In genomic region chr4:109703664-109704351, GRCh38 we compare ENCODE assay signal across 8 cellular contexts. TPM values are rescaled to one million over a fixed set of nuclear protein-coding genes. Genes with fewer than 3 reads are reported as not detected.
A peak's percentile ranks its signal among the peaks of the same experiment; 100 is the strongest.
DNase-seq lines count a peak whose midpoint lies in the region; ATAC-seq and TF ChIP-seq lines count a peak whose summit lies in the region.

No MANE protein-coding gene starts in this region.

- peak overlapping the region; percentile 75 for H2AFZ ChIP-seq in KMS-11 (ENCODE audit: low read depth)

- H3K9ac ChIP-seq in KMS-11, result peak overlapping the region; percentile 68; the same call in 1 of the 2 replicates

- ATAC-seq in foreskin keratinocyte, result no peak
- no peak for ATAC-seq in GM19324 (IDR thresholded peaks at IDR 0.05; ENCODE audit: low FRiP score, unreplicated experiment)

- no peaks in the 10 kb centered on the region for H3K27me3 ChIP-seq in KMS-11 (ENCODE audit: insufficient read depth, low read depth)
- H3K27me3 ChIP-seq in thymus (ENCODE audit: control insufficient read depth, insufficient read depth), result no peaks in the 10 kb centered on the region
- H3K27me3 ChIP-seq in foreskin keratinocyte, result no peaks in the 10 kb centered on the region

- WGBS in thymus, result 15% methylated on average over 11 of the region's 11 CpGs

- peaks cover 1% of the 10 kb centered on the region for H3K9me3 ChIP-seq in thymus (ENCODE audit: control insufficient read depth)

- H3K79me2 ChIP-seq in KMS-11 (ENCODE audit: insufficient read depth, low read depth), result peaks cover 34% of the 10 kb centered on the region

- TF ChIP-seq CTCF in C4-2B (conservative IDR thresholded peaks at IDR 0.05) (no peak), KMS-11 (conservative IDR thresholded peaks at IDR 0.05; ENCODE audit: low read depth, low read length) (no peak), astrocyte of the cerebellum (IDR thresholded peaks at IDR 0.05; ENCODE audit: low read depth, low read length, missing control alignments) (no peak), foreskin keratinocyte (conservative IDR thresholded peaks at IDR 0.05) (no peak)

- H3K4me1 ChIP-seq in KMS-11 (ENCODE audit: low read depth, poor library complexity, severe bottlenecking) (peaks cover 80% of the 10 kb centered on the region), thymus (ENCODE audit: control insufficient read depth, insufficient read depth, low read length) (peaks cover 11% of the 10 kb centered on the region), foreskin keratinocyte (peaks cover 4% of the 10 kb centered on the region)

- H3K36me3 ChIP-seq in KMS-11 (ENCODE audit: insufficient read depth) (peaks cover 3% of the 10 kb centered on the region; the same call in 1 of the 2 replicates), thymus (ENCODE audit: control insufficient read depth, insufficient read depth) (peaks cover 5% of the 10 kb centered on the region)

- H3K4me3 ChIP-seq in KMS-11 (IDR thresholded peaks at IDR 0.05; ENCODE audit: insufficient read depth, low read depth, low read length), result no peak overlapping the region
- H3K4me3 ChIP-seq in astrocyte of the cerebellum (ENCODE audit: low read depth, low read length), result peak overlapping the region; percentile 66
- peak overlapping the region; percentile 82 for H3K4me3 ChIP-seq in thymus (ENCODE audit: low read length)

- peak overlapping the region; percentile 52 for H3K27ac ChIP-seq in C4-2B
- H3K27ac ChIP-seq in KMS-11, result peak overlapping the region; percentile 89
- peak overlapping the region; percentile 82 for H3K27ac ChIP-seq in thymus (ENCODE audit: low read depth)
- H3K27ac ChIP-seq in foreskin keratinocyte, result no peak overlapping the region

- peak overlapping the region; percentile 77 for H3K4me2 ChIP-seq in KMS-11

- DNase-seq in astrocyte of the cerebellum (ENCODE audit: low read depth) (no peak), left kidney (ENCODE audit: low read depth, low spot score) (peak; percentile 52), NCI-H2081 treated with DMSO at 0.1 percent for 48 hours (lab: John Stamatoyannopoulos, UW) (no peak), foreskin keratinocyte (no peak)

- in situ Hi-C loops in astrocyte of the cerebellum (cut with HindIII; ENCODE audit: low sequenced_read_pairs), result no loop called here

- no peaks in the 10 kb centered on the region for H4K20me1 ChIP-seq in KMS-11 (ENCODE audit: insufficient read depth)

RNA-seq across cellular contexts. Expression of gene CASP6, which starts 0.6 kb away (rescaled TPM):
- polyA plus RNA-seq in thymus (24.6 TPM), foreskin keratinocyte (31.6 and 33.1 TPM in 2 replicates)
- total RNA-seq in foreskin keratinocyte, result 32.2 and 33.0 TPM in 2 replicates

RNA-seq across cellular contexts. Expression of gene PLA2G12A, which starts 26.1 kb away (rescaled TPM):
- polyA plus RNA-seq in thymus (23.3 TPM), foreskin keratinocyte (32.6 and 45.7 TPM in 2 replicates)
- total RNA-seq in foreskin keratinocyte, result 39.9 and 53.0 TPM in 2 replicates
